17 cellular contexts compared by ENCODE assay signal in the genomic region with DNA sequence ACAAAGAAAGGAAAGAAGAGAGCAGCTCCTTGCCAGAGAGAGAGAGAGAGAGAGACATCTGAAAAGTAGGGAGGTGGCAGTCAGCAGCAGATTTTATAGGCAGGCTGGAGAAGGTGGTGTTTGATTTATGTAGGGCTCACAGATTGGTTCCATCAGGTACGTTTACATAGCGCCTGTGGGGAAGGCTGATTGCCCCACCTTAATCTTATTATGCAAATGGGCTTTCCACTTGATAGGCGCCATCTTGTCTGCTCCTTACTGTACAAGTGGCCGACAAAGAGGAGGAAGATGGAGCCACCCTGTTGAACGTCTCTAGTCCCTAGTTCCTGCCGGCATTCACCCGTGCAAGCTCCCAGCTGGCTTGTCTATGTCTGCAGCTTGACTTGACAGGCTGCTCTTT. TPM values are rescaled to one million over a fixed set of nuclear protein-coding genes. Genes with fewer than 3 reads are reported as not detected.
A peak's percentile ranks its signal among the peaks of the same experiment; 100 is the strongest.
DNase-seq lines count a peak whose midpoint lies in the region; FAIRE-seq and TF ChIP-seq lines count a peak whose summit lies in the region.
"Had no signal": no experiment of that assay in that cellular context is flagged by ENCODE, and none has a peak within 500 bp of the region (broad histone marks: within the 10 kb centered on the region; RNA-seq: fewer than 3 reads in every experiment).

No MANE protein-coding gene starts in this region.

- no peak for TF ChIP-seq CTCF in mesothelial cell of epicardium (IDR thresholded peaks at IDR 0.05; ENCODE audit: unreplicated experiment)

- CTCF ChIA-PET in activated naive CD4-positive, alpha-beta T cell treated with anti-CD3 and anti-CD28 coated beads for 36 hours (lab: Charles Lee), result no interaction called here

- peak overlapping the region; percentile 67 for H3K27ac Mint-ChIP-seq in mesothelial cell of epicardium
- H3K27ac Mint-ChIP-seq in activated naive CD4-positive, alpha-beta T cell treated with anti-CD3 and anti-CD28 coated beads for 36 hours, result no peak overlapping the region
- H3K27ac Mint-ChIP-seq: activated naive CD8-positive, alpha-beta T cell treated with anti-CD3 and anti-CD28 coated beads, Interleukin-2, amount 10 ng/mL, durations not matched to agents 7 days and 5 days; natural killer cell treated with Interleukin-12 subunit alpha and Interleukin-12 subunit beta and Interleukin-15 and Interleukin-18, amount 100 ng/mL, for 72 hours; stimulated activated memory B cell treated with anti-CD40 and anti-IgM and Interleukin-4, amounts not matched to agents 10 μg/mL and 1 μg/mL and 100 μg/mL, for 72 hours had no signal

- H3K9me3 Mint-ChIP-seq in mesothelial cell of epicardium, result peaks cover 21% of the 10 kb centered on the region
- peaks cover 8% of the 10 kb centered on the region for H3K9me3 Mint-ChIP-seq in activated naive CD4-positive, alpha-beta T cell treated with anti-CD3 and anti-CD28 coated beads for 36 hours

- DNase-seq in GM18507 (ENCODE audit: extremely low spot score, insufficient read length, low read depth), result no peak
- DNase-seq in NCI-H2029 treated with DMSO at 0.1 percent for 48 hours (lab: John Stamatoyannopoulos, UW), result peak; percentile 73
- DNase-seq in SK-N-DZ (ENCODE audit: low spot score), result peak; percentile 61
- DNase-seq in mesothelial cell of epicardium (ENCODE audit: low spot score in 2 of 2, unreplicated experiment in 2 of 2), result no peak
- DNase-seq in T-helper 2 cell, result no peak
- no peak for DNase-seq in DMS 273 treated with DMSO at 0.1 percent for 48 hours (lab: John Stamatoyannopoulos, UW)
- DNase-seq in activated CD4-positive, CD25-positive, alpha-beta regulatory T cell treated with anti-CD3 and anti-CD28 coated beads, Interleukin-2, amount 50 U/mL, for 72 hours, result no peak
- DNase-seq in activated naive CD4-positive, alpha-beta T cell treated with anti-CD3 and anti-CD28 coated beads for 36 hours, result no peak
- DNase-seq: activated naive CD8-positive, alpha-beta T cell treated with anti-CD3 and anti-CD28 coated beads, Interleukin-2, amount 10 ng/mL, durations not matched to agents 7 days and 5 days; cerebellar nuclear complex; Peyer's patch; right lobe of liver had no signal

- FAIRE-seq in GM18507 (lab: Jason Lieb, UNC), result peak; percentile 41
- FAIRE-seq: GM19239, urothelium cell line had no signal

- H3K4me3 Mint-ChIP-seq in mesothelial cell of epicardium, result peak overlapping the region; percentile 22
- H3K4me3 Mint-ChIP-seq in activated naive CD4-positive, alpha-beta T cell treated with anti-CD3 and anti-CD28 coated beads for 36 hours, result no peak overlapping the region
- H3K4me3 Mint-ChIP-seq: activated naive CD8-positive, alpha-beta T cell treated with anti-CD3 and anti-CD28 coated beads, Interleukin-2, amount 10 ng/mL, durations not matched to agents 7 days and 5 days; IgD-negative memory B cell; natural killer cell treated with Interleukin-12 subunit alpha and Interleukin-12 subunit beta and Interleukin-15 and Interleukin-18, amount 100 ng/mL, for 72 hours; stimulated activated memory B cell treated with anti-CD40 and anti-IgM and Interleukin-4, amounts not matched to agents 10 μg/mL and 1 μg/mL and 100 μg/mL, for 72 hours had no signal

- H3K27me3 Mint-ChIP-seq in mesothelial cell of epicardium (ENCODE audit: low read depth), result no peaks in the 10 kb centered on the region
- peaks cover 9% of the 10 kb centered on the region for H3K27me3 Mint-ChIP-seq in activated naive CD4-positive, alpha-beta T cell treated with anti-CD3 and anti-CD28 coated beads for 36 hours (ENCODE audit: low read depth)
- H3K27me3 Mint-ChIP-seq: activated naive CD8-positive, alpha-beta T cell treated with anti-CD3 and anti-CD28 coated beads, Interleukin-2, amount 10 ng/mL, durations not matched to agents 7 days and 5 days had no signal

- peaks cover 29% of the 10 kb centered on the region for H3K4me1 Mint-ChIP-seq in mesothelial cell of epicardium
- H3K4me1 Mint-ChIP-seq in activated naive CD4-positive, alpha-beta T cell treated with anti-CD3 and anti-CD28 coated beads for 36 hours (ENCODE audit: low read depth), result no peaks in the 10 kb centered on the region
- H3K4me1 Mint-ChIP-seq: activated naive CD8-positive, alpha-beta T cell treated with anti-CD3 and anti-CD28 coated beads, Interleukin-2, amount 10 ng/mL, durations not matched to agents 7 days and 5 days; IgD-negative memory B cell had no signal

- peaks cover 2% of the 10 kb centered on the region for H3K36me3 Mint-ChIP-seq in mesothelial cell of epicardium
- H3K36me3 Mint-ChIP-seq in activated naive CD4-positive, alpha-beta T cell treated with anti-CD3 and anti-CD28 coated beads for 36 hours (ENCODE audit: low read depth), result no peaks in the 10 kb centered on the region
- H3K36me3 Mint-ChIP-seq: activated naive CD8-positive, alpha-beta T cell treated with anti-CD3 and anti-CD28 coated beads, Interleukin-2, amount 10 ng/mL, durations not matched to agents 7 days and 5 days; IgD-negative memory B cell; natural killer cell treated with Interleukin-12 subunit alpha and Interleukin-12 subunit beta and Interleukin-15 and Interleukin-18, amount 100 ng/mL, for 72 hours had no signal

- intact Hi-C loops in activated naive CD4-positive, alpha-beta T cell treated with anti-CD3 and anti-CD28 coated beads for 36 hours (cut with micrococcal nuclease), result no loop called here

RNA-seq across cellular contexts. Expression of gene DHRSX, which starts 49.1 kb away (rescaled TPM):
- polyA plus RNA-seq in SK-N-DZ (2014; cell fraction: cytosol; rRNA removed), result 4.5 and 6.4 TPM in 2 replicates
- 2.9 and 6.0 TPM in 2 replicates for polyA plus RNA-seq in SK-N-DZ (2014; cell fraction: nucleus; rRNA removed)
- 43.5 to 46.0 TPM (median 44.3 TPM) in 3 replicates for total RNA-seq in mesothelial cell of epicardium
- 10 to 100 TPM; 18.8 to 21.4 TPM for total RNA-seq in activated naive CD4-positive, alpha-beta T cell treated with anti-CD3 and anti-CD28 coated beads for 36 hours

RNA-seq across cellular contexts. Expression of gene ZBED1, which starts 49.1 kb away (rescaled TPM):
- polyA plus RNA-seq in SK-N-DZ (2014; cell fraction: cytosol; rRNA removed), result 16.0 and 16.8 TPM in 2 replicates
- polyA plus RNA-seq in SK-N-DZ (2014; cell fraction: nucleus; rRNA removed), result 2.7 and 4.3 TPM in 2 replicates
- 42.5 to 46.3 TPM (median 46.1 TPM) in 3 replicates for total RNA-seq in mesothelial cell of epicardium
- total RNA-seq in activated naive CD4-positive, alpha-beta T cell treated with anti-CD3 and anti-CD28 coated beads for 36 hours, result 10 to 100 TPM; 18.9 to 20.6 TPM

Comparison
In these comparisons a context has a peak if more than half of its experiments do, and no peak if none do; other contexts are left out.
1. DNase-seq: peak in NCI-H2029 treated with DMSO at 0.1 percent for 48 hours (single experiment) and SK-N-DZ (single experiment); none in GM18507 (single experiment), mesothelial cell of epicardium (0 of 2), T-helper 2 cell (0 of 5), DMS 273 treated with DMSO at 0.1 percent for 48 hours (single experiment), activated CD4-positive, CD25-positive, alpha-beta regulatory T cell treated with anti-CD3 and anti-CD28 coated beads, Interleukin-2, amount 50 U/mL, for 72 hours (single experiment) and activated naive CD4-positive, alpha-beta T cell treated with anti-CD3 and anti-CD28 coated beads for 36 hours (single experiment).